In the genomic region with DNA sequence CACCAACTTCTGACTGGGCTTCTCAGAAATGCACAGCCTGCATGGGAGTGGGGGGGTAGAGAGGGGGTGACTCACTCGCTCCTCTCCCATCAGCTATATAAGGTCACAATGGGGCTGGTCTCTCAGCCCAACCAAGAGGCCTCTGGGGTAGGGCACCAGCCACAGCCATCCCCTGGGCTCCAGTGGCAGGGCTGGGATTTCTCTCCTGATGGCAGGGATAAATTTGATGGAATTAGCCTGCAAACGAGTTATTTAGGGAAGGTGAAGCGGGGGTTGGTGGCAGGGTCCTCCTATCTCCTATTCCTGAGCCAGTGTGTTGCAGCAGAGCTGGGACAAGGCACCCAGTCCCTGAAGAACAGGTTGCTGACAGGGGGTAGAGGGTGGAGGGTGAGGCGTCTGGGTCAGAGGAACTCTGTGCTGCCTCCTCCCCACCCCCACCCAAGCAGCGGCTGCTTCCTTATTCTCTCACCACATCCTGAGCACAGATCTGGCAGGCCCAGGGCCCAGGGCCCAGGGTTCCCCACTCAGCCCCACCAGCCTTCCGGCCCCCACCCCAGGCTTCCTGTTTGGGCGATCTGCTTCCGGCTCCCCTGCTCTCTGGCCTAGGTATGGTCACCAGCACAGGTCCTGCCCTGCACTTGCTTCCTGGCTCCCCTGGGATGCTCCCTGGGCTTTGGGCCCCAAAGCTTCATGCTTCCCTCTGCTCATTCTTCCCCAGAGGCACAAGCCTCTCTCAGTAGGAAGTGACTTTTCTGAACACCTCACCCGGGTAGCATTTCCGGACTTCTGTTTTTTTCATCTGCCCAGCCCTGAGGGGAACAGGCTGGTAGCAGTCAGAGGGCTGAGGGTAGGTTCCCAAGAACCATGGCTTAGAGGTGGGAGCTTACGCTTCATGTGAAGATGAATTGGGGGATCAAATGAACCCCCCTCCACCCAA, we compare ENCODE assay signal across 8 cellular contexts. TPM values are rescaled to one million over a fixed set of nuclear protein-coding genes. Genes with fewer than 3 reads are reported as not detected.
A peak's percentile ranks its signal among the peaks of the same experiment; 100 is the strongest.
DNase-seq lines count a peak whose midpoint lies in the region; ATAC-seq and TF ChIP-seq lines count a peak whose summit lies in the region.

No MANE protein-coding gene starts in this region.

- DNase-seq in GM12864 (ENCODE audit: low read depth): peak; percentile 82
- DNase-seq in activated T-cell treated with anti-CD3 and anti-CD28 coated beads for 4 hours: peak; percentile 78
- DNase-seq in naive thymus-derived CD4-positive, alpha-beta T cell: peak; percentile 69 to 93 (median 89)
- DNase-seq in stimulated activated CD8-positive, alpha-beta memory T cell treated with anti-CD3 and anti-CD28 coated beads, Interleukin-7, amount 100 ng/mL, for 48 hours (ENCODE audit: extremely low read depth in 1 of 2, low read depth in 1 of 2): peak; percentile 83 to 85
- no peak for DNase-seq in NCI-H2029 treated with DMSO at 0.1 percent for 48 hours (lab: John Stamatoyannopoulos, UW)

- peaks cover 65% of the 10 kb centered on the region for H3K79me2 ChIP-seq in OCI-LY3 (ENCODE audit: low read length)

- peak overlapping the region; percentile 90 to 100 (median 97) for H3K4me3 Mint-ChIP-seq in naive thymus-derived CD4-positive, alpha-beta T cell

- intact Hi-C loops in naive thymus-derived CD4-positive, alpha-beta T cell (cut with micrococcal nuclease): loop anchor here (1.0 to 5.0 kb wide), 12 partner anchors 9 to 675 kb away; a partner anchor contains a TSS

- peaks cover 10% of the 10 kb centered on the region; the same call in 1 of the 2 replicates for H4K20me1 ChIP-seq in OCI-LY3 (ENCODE audit: insufficient read depth, low read length)

- peak overlapping the region; percentile 100 for H3K4me2 ChIP-seq in OCI-LY3 (ENCODE audit: low read length)

- 8 to 27% methylated on average over 11 of the region's 11 CpGs for WGBS in esophagus, 2 donors

- peaks cover 30 to 44% (median 35%) of the 10 kb centered on the region in 7 donors for H3K4me1 Mint-ChIP-seq in naive thymus-derived CD4-positive, alpha-beta T cell

- no peak overlapping the region for H2AFZ ChIP-seq in OCI-LY3 (ENCODE audit: low read depth, low read length)

- CTCF ChIA-PET in naive thymus-derived CD4-positive, alpha-beta T cell (lab: Charles Lee): interaction anchor here (0.5 to 8.9 kb wide), 7 partner anchors 13 to 412 kb away, joined by 3 to 304 read pairs (median 3); a partner anchor contains a TSS

- H3K27ac ChIP-seq in OCI-LY3 (ENCODE audit: low read length) (peak overlapping the region; percentile 90), esophagus (ENCODE audit: low read depth in 2 of 2, low read length in 1 of 2) (peak overlapping the region; percentile 95 to 99)
- H3K27ac ChIP-seq in naive thymus-derived CD4-positive, alpha-beta T cell (ENCODE audit: low read depth, low read length): peak overlapping the region; percentile 95

- H3K9ac ChIP-seq in OCI-LY3 (ENCODE audit: low read length): peak overlapping the region; percentile 93

- POLR2A ChIA-PET in naive thymus-derived CD4-positive, alpha-beta T cell (lab: Charles Lee): interaction anchor here (0.6 to 15.7 kb wide), 20 partner anchors 8 to 206 kb away, joined by 3 to 499 read pairs (median 4); a partner anchor contains a TSS

- peaks cover 24 to 74% (median 29%) of the 10 kb centered on the region in 5 donors for H3K36me3 Mint-ChIP-seq in naive thymus-derived CD4-positive, alpha-beta T cell

- H3K4me3 ChIP-seq in GM12864 (ENCODE audit: low read depth, low read length) (peak overlapping the region; percentile 75), OCI-LY3 (ENCODE audit: low read length) (peak overlapping the region; percentile 90), esophagus (ENCODE audit: low read depth in 1 of 2, low read length in 2 of 2) (peak overlapping the region; percentile 55 to 77)
- H3K4me3 ChIP-seq in naive thymus-derived CD4-positive, alpha-beta T cell (ENCODE audit: low read length): peak overlapping the region; percentile 98

- peak; percentile 34 for ATAC-seq in HG02642 (IDR thresholded peaks at IDR 0.05; ENCODE audit: poor library complexity, unreplicated experiment)
- ATAC-seq in naive thymus-derived CD4-positive, alpha-beta T cell: peak; percentile 81

- H3K9me3 ChIP-seq in OCI-LY3 (ENCODE audit: insufficient read depth, low read length): no peaks in the 10 kb centered on the region
- no peaks in the 10 kb centered on the region for H3K9me3 ChIP-seq in esophagus (ENCODE audit: control insufficient read depth in 2 of 2, insufficient read depth in 1 of 2, low read depth in 1 of 2, low read length in 1 of 2)
- H3K9me3 ChIP-seq in naive thymus-derived CD4-positive, alpha-beta T cell (ENCODE audit: control insufficient read depth in 2 of 3, low read length in 3 of 3): no peaks in the 10 kb centered on the region

- H3K27ac Mint-ChIP-seq in naive thymus-derived CD4-positive, alpha-beta T cell: peak overlapping the region; percentile 95 to 99 (median 97)

- H3K27me3 ChIP-seq in OCI-LY3 (ENCODE audit: low read depth, low read length) (no peaks in the 10 kb centered on the region), esophagus (ENCODE audit: control insufficient read depth in 1 of 2, insufficient read depth in 2 of 2, low read length in 2 of 2) (no peaks in the 10 kb centered on the region)
- H3K27me3 ChIP-seq in naive thymus-derived CD4-positive, alpha-beta T cell (ENCODE audit: control insufficient read depth in 2 of 2, insufficient read depth in 2 of 2, low read length in 2 of 2): no peaks in the 10 kb centered on the region

- peaks cover 3% of the 10 kb centered on the region for H3K36me3 ChIP-seq in OCI-LY3 (replicated peaks; ENCODE audit: low read depth, low read length)
- peaks cover 3 to 4% of the 10 kb centered on the region in 2 donors for H3K36me3 ChIP-seq in esophagus (ENCODE audit: control insufficient read depth in 2 of 2, insufficient read depth in 2 of 2, low read length in 1 of 2)
- peaks cover 3 to 49% (median 9%) of the 10 kb centered on the region in 3 experiments for H3K36me3 ChIP-seq in naive thymus-derived CD4-positive, alpha-beta T cell (ENCODE audit: control insufficient read depth in 2 of 3, insufficient read depth in 3 of 3, low read length in 3 of 3)

- H3K4me1 ChIP-seq in OCI-LY3 (ENCODE audit: low read length) (peaks cover 34% of the 10 kb centered on the region), esophagus (ENCODE audit: control insufficient read depth in 2 of 2, insufficient read depth in 2 of 2, low read length in 1 of 2) (peaks cover 0 to 14% of the 10 kb centered on the region in 2 donors)
- peaks cover 5 to 24% of the 10 kb centered on the region in 2 donors for H3K4me1 ChIP-seq in naive thymus-derived CD4-positive, alpha-beta T cell (ENCODE audit: control insufficient read depth in 2 of 2, insufficient read depth in 2 of 2, low read length in 2 of 2)

- TF ChIP-seq CTCF in GM12864 (IDR thresholded peaks at IDR 0.05; ENCODE audit: low read depth, low read length, missing control alignments) (no peak), OCI-LY3 (IDR thresholded peaks at IDR 0.05; ENCODE audit: low read depth, low read length) (no peak)

- no peaks in the 10 kb centered on the region for H3K27me3 Mint-ChIP-seq in naive thymus-derived CD4-positive, alpha-beta T cell

- peaks cover 0 to 5% (median 0%) of the 10 kb centered on the region in 11 donors for H3K9me3 Mint-ChIP-seq in naive thymus-derived CD4-positive, alpha-beta T cell

RNA-seq across cellular contexts. Expression of a gene that starts 4.0 kb away (rescaled TPM):
- 10 to 100 TPM; 22.1 to 22.4 TPM for polyA plus RNA-seq in esophagus
- 100 to 1,000 TPM in 2 of 5 experiments, 10 to 100 TPM in 3; 60.9 to 262 (median 95.3) TPM for total RNA-seq in naive thymus-derived CD4-positive, alpha-beta T cell
- polyA plus RNA-seq in naive thymus-derived CD4-positive, alpha-beta T cell: 10 to 100 TPM; 70.3 to 90.5 TPM

RNA-seq across cellular contexts. Expression of a gene that starts 8.3 kb away (rescaled TPM):
- polyA plus RNA-seq in esophagus: 10 to 100 TPM; 14.2 to 15.4 TPM
- 10 to 100 TPM in 1 of 5 experiments, 1 to 10 TPM in 4; 2.3 to 29.4 (median 3.1) TPM for total RNA-seq in naive thymus-derived CD4-positive, alpha-beta T cell
- 1 to 10 TPM; 7.2 to 7.6 TPM for polyA plus RNA-seq in naive thymus-derived CD4-positive, alpha-beta T cell

RNA-seq across cellular contexts. Expression of a gene that starts 9.6 kb away (rescaled TPM):
- 10 to 100 TPM; 19.8 to 27.5 TPM for polyA plus RNA-seq in esophagus
- 10 to 100 TPM; 25.9 to 51.5 (median 46.7) TPM for total RNA-seq in naive thymus-derived CD4-positive, alpha-beta T cell
- polyA plus RNA-seq in naive thymus-derived CD4-positive, alpha-beta T cell: 10 to 100 TPM; 14.9 to 38.3 TPM

RNA-seq across cellular contexts. Expression of a gene that starts 34.6 kb away (rescaled TPM):
- polyA plus RNA-seq in esophagus: 1 to 10 TPM; 5.9 to 8.1 TPM
- total RNA-seq in naive thymus-derived CD4-positive, alpha-beta T cell: 10 to 100 TPM; 40.3 to 78.9 (median 62.0) TPM
- polyA plus RNA-seq in naive thymus-derived CD4-positive, alpha-beta T cell: 10 to 100 TPM in 1 of 2 donors, 1 to 10 TPM in 1; 4.5 to 11.0 TPM

RNA-seq across cellular contexts. Expression of a gene that starts 35.5 kb away (rescaled TPM):
- 10 to 100 TPM; 15.3 to 24.3 TPM for polyA plus RNA-seq in esophagus
- 10 to 100 TPM; 23.7 to 38.0 (median 32.1) TPM for total RNA-seq in naive thymus-derived CD4-positive, alpha-beta T cell
- polyA plus RNA-seq in naive thymus-derived CD4-positive, alpha-beta T cell: 10 to 100 TPM; 12.3 to 22.5 TPM
